In genomic region chr19:53977429-53977990, GRCh38 we compare ENCODE assay signal across 8 cellular contexts. TPM values are rescaled to one million over a fixed set of nuclear protein-coding genes. Genes with fewer than 3 reads are reported as not detected.
DNase-seq lines count a peak whose midpoint lies in the region; ATAC-seq and TF ChIP-seq lines count a peak whose summit lies in the region.

No MANE protein-coding gene starts in this region.

- no peak for TF ChIP-seq RAD21 in HCT116 (IDR thresholded peaks at IDR 0.05; ENCODE audit: low read depth)

- H3K27ac ChIP-seq in ACC112 (ENCODE audit: low read depth, low read length): peak overlapping the region; percentile 4; the same call in 1 of the 2 replicates
- H3K27ac ChIP-seq in HCT116 (ENCODE audit: low read depth, low read length): no peak overlapping the region
- H3K27ac ChIP-seq in epithelial cell of prostate: no peak overlapping the region

- RAD21 ChIA-PET in HCT116 (lab: Charles Lee; ENCODE audit: low non-redundant PET in 1 of 2, low total read pairs in 2 of 2, uncharacterized antibody in 2 of 2, unreplicated experiment in 2 of 2): no interaction called here

- peak overlapping the region; percentile 77 for H3K4me3 Mint-ChIP-seq in mesothelial cell of epicardium

- H3K79me2 ChIP-seq in ACC112 (ENCODE audit: control insufficient read depth, insufficient read depth, low read length, unreplicated experiment): peaks cover 9% of the 10 kb centered on the region
- H3K79me2 ChIP-seq in HCT116 (ENCODE audit: insufficient read depth, low read length): no peaks in the 10 kb centered on the region

- POLR2A ChIA-PET in HCT116 (lab: Charles Lee): no interaction called here

- H3K27me3 ChIP-seq in ACC112 (ENCODE audit: insufficient read depth, low read length): no peaks in the 10 kb centered on the region
- H3K27me3 ChIP-seq in HCT116 (ENCODE audit: insufficient read depth, low read length): no peaks in the 10 kb centered on the region

- H4K20me1 ChIP-seq in HCT116 (ENCODE audit: insufficient read depth): no peaks in the 10 kb centered on the region

- TF ChIP-seq POLR2A in HCT116 (IDR thresholded peaks at IDR 0.05; ENCODE audit: borderline replicate concordance, extremely low read depth, insufficient read depth, insufficient read length): no peak

- DNase-seq in HCT116 (ENCODE audit: low read depth, low spot score) (peak; percentile 70), NOMO-1 treated with dmso at 0.1 percent for 144 hours (lab: John Stamatoyannopoulos, UW; ENCODE audit: unreplicated experiment) (peak; percentile 35), activated T-cell treated with anti-CD3 and anti-CD28 coated beads for 1 hour (ENCODE audit: low read depth) (peak; percentile 57), epithelial cell of prostate (ENCODE audit: low read depth, low spot score) (peak; percentile 8), mesothelial cell of epicardium (ENCODE audit: low spot score in 2 of 2, unreplicated experiment in 2 of 2) (peak; percentile 69 to 76)
- peak; percentile 17 to 43 for DNase-seq in stimulated activated CD8-positive, alpha-beta memory T cell treated with anti-CD3 and anti-CD28 coated beads, Interleukin-2, amount 100 ng/mL, for 48 hours (ENCODE audit: low read depth in 2 of 2)

- H3K36me3 ChIP-seq in ACC112 (ENCODE audit: insufficient read depth, low read length) (no peaks in the 10 kb centered on the region), HCT116 (ENCODE audit: control insufficient read depth in 1 of 2, insufficient read depth in 2 of 2, low read length in 2 of 2) (no peaks in the 10 kb centered on the region)

- H3K4me2 ChIP-seq in HCT116 (ENCODE audit: low read length): no peak overlapping the region

- peaks cover 52% of the 10 kb centered on the region for H3K27me3 Mint-ChIP-seq in mesothelial cell of epicardium (ENCODE audit: low read depth)

- H3K4me1 ChIP-seq in ACC112 (ENCODE audit: control insufficient read depth, insufficient read depth, low read length, unreplicated experiment) (no peaks in the 10 kb centered on the region), HCT116 (ENCODE audit: control insufficient read depth in 1 of 2, insufficient read depth in 2 of 2, low read length in 2 of 2) (peaks cover 12 to 44% of the 10 kb centered on the region in 2 experiments)

- H3K4me1 Mint-ChIP-seq in mesothelial cell of epicardium: peaks cover 29% of the 10 kb centered on the region

- no TSS peak for BruUV-seq in HCT116 (replicated peaks; lab: Mats Ljungman, UMichigan)

- no peaks in the 10 kb centered on the region for H3K36me3 Mint-ChIP-seq in mesothelial cell of epicardium

- no peaks in the 10 kb centered on the region for H3K9me2 ChIP-seq in HCT116 (ENCODE audit: insufficient read depth)

- intact Hi-C loops in HCT116 (cut with micrococcal nuclease): no loop called here

- H2AFZ ChIP-seq in ACC112 (ENCODE audit: low read length, unreplicated experiment) (peak overlapping the region; percentile 7), HCT116 (ENCODE audit: low read depth, low read length, poor library complexity, severe bottlenecking) (no peak overlapping the region)

- H3K27ac Mint-ChIP-seq in mesothelial cell of epicardium: peak overlapping the region; percentile 78

- H3K4me3 ChIP-seq in ACC112 (ENCODE audit: low read depth, low read length) (peak overlapping the region; percentile 83), HCT116 (replicated peaks in 1 of 2; ENCODE audit: low read depth in 1 of 2, low read length in 2 of 2) (no peak overlapping the region)

- H3K9me3 ChIP-seq in HCT116 (ENCODE audit: control insufficient read depth in 1 of 2, insufficient read depth in 1 of 2, low read depth in 1 of 2, low read length in 2 of 2): no peaks in the 10 kb centered on the region

- no peak for TF ChIP-seq CTCF in HCT116 (IDR thresholded peaks at IDR 0.05 in 2 of 3, conservative IDR thresholded peaks at IDR 0.05 in 1 of 3; ENCODE audit: borderline replicate concordance in 1 of 3, insufficient read depth in 1 of 3, low read depth in 2 of 3, low read length in 2 of 3)
- no peak for TF ChIP-seq CTCF in mesothelial cell of epicardium (IDR thresholded peaks at IDR 0.05; ENCODE audit: unreplicated experiment)

- no peaks in the 10 kb centered on the region for H3K9me3 Mint-ChIP-seq in mesothelial cell of epicardium

- CTCF ChIA-PET in HCT116 (lab: Charles Lee): no interaction called here

- no peak overlapping the region for H3K9ac ChIP-seq in HCT116 (ENCODE audit: low read length)

- ATAC-seq in HCT116 (peak; percentile 11; the same call in 1 of the 2 replicates), GM19351 (IDR thresholded peaks at IDR 0.05; ENCODE audit: unreplicated experiment) (no peak)

TF ChIP-seq in HCT116, 20 proteins besides CTCF, POLR2A, EP300 and RAD21:
- TF ChIP-seq YY1 (IDR thresholded peaks at IDR 0.05; ENCODE audit: extremely low read depth, insufficient replicate concordance, low read depth, low read length) (no peak), SIN3A (IDR thresholded peaks at IDR 0.05; ENCODE audit: low read depth) (no peak), EZH2phosphoT487 (IDR thresholded peaks at IDR 0.05; ENCODE audit: borderline replicate concordance) (no peak), SRF (IDR thresholded peaks at IDR 0.05; ENCODE audit: low read depth) (no peak), EZH2 (IDR thresholded peaks at IDR 0.05) (no peak), SP1 (IDR thresholded peaks at IDR 0.05; ENCODE audit: low read depth) (no peak), FOSL1 (IDR thresholded peaks at IDR 0.05; ENCODE audit: low read depth) (no peak), JUND (IDR thresholded peaks at IDR 0.05) (no peak), TCF7L2 (IDR thresholded peaks at IDR 0.05; ENCODE audit: borderline replicate concordance, extremely low read depth, insufficient read depth, insufficient read length) (no peak), CBX3 (IDR thresholded peaks at IDR 0.05; ENCODE audit: low read depth) (no peak), REST (IDR thresholded peaks at IDR 0.05; ENCODE audit: low read depth) (no peak), ATF3 (IDR thresholded peaks at IDR 0.05) (no peak), ELF1 (IDR thresholded peaks at IDR 0.05; ENCODE audit: borderline replicate concordance, low read depth) (no peak; the same call in 1 of the 2 replicates), CEBPB (IDR thresholded peaks at IDR 0.05; ENCODE audit: low read depth) (no peak), ZFX (IDR thresholded peaks at IDR 0.05) (no peak), EGR1 (IDR thresholded peaks at IDR 0.05; ENCODE audit: low read depth) (no peak), POLR2AphosphoS5 (IDR thresholded peaks at IDR 0.05; ENCODE audit: low read depth, low read length) (no peak), MAX (IDR thresholded peaks at IDR 0.05) (no peak), ZBTB33 (IDR thresholded peaks at IDR 0.05; ENCODE audit: extremely low read depth, insufficient replicate concordance, low read length) (no peak), ZNF274 (IDR thresholded peaks at IDR 0.05; ENCODE audit: low read depth, low read length) (no peak)

RNA-seq across cellular contexts. Expression of gene CACNG6, which starts 13.9 kb away (rescaled TPM):
- 0.15 TPM for total RNA-seq in HCT116 (2021; ENCODE audit: unreplicated experiment)
- not detected in 2 replicates for polyA plus RNA-seq in HCT116 (2012)
- 4.3 to 5.7 TPM (median 5.3 TPM) in 3 replicates for total RNA-seq in mesothelial cell of epicardium

RNA-seq across cellular contexts. Expression of gene CACNG8, which starts 14.8 kb away (rescaled TPM):
- total RNA-seq in HCT116 (2021; ENCODE audit: unreplicated experiment) (0.93 TPM), mesothelial cell of epicardium (2.1 to 2.6 TPM (median 2.1 TPM) in 3 replicates)
- polyA plus RNA-seq in HCT116 (2012): 0.11 and 0.25 TPM in 2 replicates

Comparison
In these comparisons a context has a peak if more than half of its experiments do, and no peak if none do; other contexts are left out.
1. DNase-seq: peak in every context shown above with its lines; median percentile 72 in mesothelial cell of epicardium; 70 in HCT116; 57 in activated T-cell treated with anti-CD3 and anti-CD28 coated beads for 1 hour; 35 in NOMO-1 treated with dmso at 0.1 percent for 144 hours; 30 in stimulated activated CD8-positive, alpha-beta memory T cell treated with anti-CD3 and anti-CD28 coated beads, Interleukin-2, amount 100 ng/mL, for 48 hours; 8 in epithelial cell of prostate.